ENCODE assay signal across 20 cellular contexts in the genomic region with DNA sequence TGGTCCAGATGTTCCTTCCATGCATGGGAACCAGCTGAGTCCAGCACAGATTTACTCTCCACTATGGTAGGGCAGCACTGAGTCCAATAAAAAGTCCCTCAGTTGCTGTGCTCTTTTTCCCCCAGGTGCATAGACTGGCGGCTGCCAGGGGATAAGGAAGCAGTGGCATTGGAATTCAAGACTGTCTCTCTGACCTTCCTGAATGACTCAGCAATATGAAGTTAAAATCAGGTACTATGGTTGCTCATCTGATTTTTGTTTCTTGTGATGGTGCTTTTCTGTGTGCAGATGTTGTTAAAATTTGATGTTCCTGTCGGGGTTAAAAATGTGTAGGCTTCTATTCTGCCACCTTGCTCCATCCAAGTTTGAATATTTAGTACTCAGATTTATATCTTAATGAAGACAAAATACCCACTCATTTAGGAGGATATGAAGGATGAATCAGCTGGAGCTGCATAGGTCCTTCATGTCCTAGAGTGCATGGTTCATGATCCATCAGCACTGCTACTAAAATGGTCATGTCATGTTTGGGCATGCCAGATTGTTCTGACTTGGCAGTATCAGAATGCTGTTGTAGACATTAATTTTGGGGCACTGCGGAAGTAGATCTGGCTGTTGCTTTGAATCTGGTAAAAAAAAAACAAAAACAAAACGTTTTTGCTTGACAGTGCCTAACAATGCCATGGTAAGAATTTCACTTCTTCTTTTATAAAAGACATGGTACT.
DNase-seq lines count a peak whose midpoint lies in the region; ATAC-seq, FAIRE-seq and TF ChIP-seq lines count a peak whose summit lies in the region.
"Had no signal": no experiment of that assay in that cellular context is flagged by ENCODE, and none has a peak within 500 bp of the region (broad histone marks: within the 10 kb centered on the region; RNA-seq: fewer than 3 reads in every experiment).

No MANE protein-coding gene starts in this region.

- H3K79me2 ChIP-seq in HepG2 (ENCODE audit: insufficient read depth, low read length): no peaks in the 10 kb centered on the region

- POLR2A ChIA-PET in HepG2 (lab: Yijun Ruan, JAX): no interaction called here

- H3K27me3 ChIP-seq in HepG2 (ENCODE audit: control insufficient read depth in 1 of 2, insufficient read depth in 2 of 2, low read length in 2 of 2) (no peaks in the 10 kb centered on the region; a peak in 1 of 5 replicates), right lobe of liver (no peaks in the 10 kb centered on the region), esophagus squamous epithelium (no peaks in the 10 kb centered on the region)

- H3K4me1 ChIP-seq in HepG2 (ENCODE audit: insufficient read depth, low read length): no peaks in the 10 kb centered on the region
- H3K4me1 ChIP-seq in right lobe of liver: no peaks in the 10 kb centered on the region
- H3K4me1 ChIP-seq in esophagus squamous epithelium: peaks cover 0 to 38% (median 0%) of the 10 kb centered on the region in 3 donors
- H3K4me1 ChIP-seq: Caco-2 had no signal

- WGBS in HepG2 (ENCODE audit: low lambda C conversion rate): 5% methylated on average over 4 of the region's 4 CpGs
- WGBS in right lobe of liver (ENCODE audit: insufficient coverage, low coverage, low lambda C conversion rate, missing lambda C conversion rate): 47% methylated on average over 4 of the region's 4 CpGs
- 47 to 50% methylated on average over 4 of the region's 4 CpGs for WGBS in esophagus squamous epithelium, 2 donors

- TF ChIP-seq POLR2A in HepG2 (IDR thresholded peaks at IDR 0.05; ENCODE audit: insufficient read depth in 1 of 2, low read depth in 2 of 2, low read length in 2 of 2) (no peak), right lobe of liver (IDR thresholded peaks at IDR 0.05) (no peak), esophagus squamous epithelium (IDR thresholded peaks at IDR 0.05) (no peak)

- no peak overlapping the region for H3K4me2 ChIP-seq in HepG2 (ENCODE audit: low read depth, low read length)

- intact Hi-C loops in HepG2 (cut with micrococcal nuclease; ENCODE audit: unreplicated experiment): no loop called here
- intact Hi-C loops in right lobe of liver (cut with DNase I): no loop called here
- intact Hi-C loops in esophagus squamous epithelium (cut with DNase I): no loop called here

- no peak for DNase-seq in HepG2 (ENCODE audit: low spot score)
- DNase-seq in right lobe of liver: no peak
- DNase-seq in RPMI8226: peak; percentile 74
- DNase-seq in esophagus squamous epithelium (lab: John Stamatoyannopoulos, UW): no peak
- no peak for DNase-seq in GM20000 (ENCODE audit: low spot score)
- no peak for DNase-seq in T-helper 1 cell
- DNase-seq: AML-193, Caco-2, DMS79, GDM1, MM.1S, NCI-H187 treated with DMSO at 0.1 percent for 48 hours, NCI-H524, PC-3, T-cell had no signal

- H3K27ac ChIP-seq in HepG2 (ENCODE audit: extremely low read length, insufficient read depth, low read length): no peak overlapping the region
- H3K27ac ChIP-seq in right lobe of liver: no peak overlapping the region
- H3K27ac ChIP-seq in esophagus squamous epithelium: peak overlapping the region in 3 of 4 donors; percentile 10 to 47 (median 25)
- H3K27ac ChIP-seq: SK-N-MC had no signal

- no peak for ATAC-seq in HepG2
- no peak for ATAC-seq in right lobe of liver
- ATAC-seq in GM19397 (IDR thresholded peaks at IDR 0.05; ENCODE audit: unreplicated experiment): no peak
- no peak for ATAC-seq in HG02981 (IDR thresholded peaks at IDR 0.05; ENCODE audit: unreplicated experiment)
- ATAC-seq: PC-3, Right ventricle myocardium inferior, T-cell had no signal

- H4K20me1 ChIP-seq in HepG2 (ENCODE audit: insufficient read depth, low read length): no peaks in the 10 kb centered on the region

- TF ChIP-seq EP300 in HepG2 (IDR thresholded peaks at IDR 0.05; ENCODE audit: low read depth in 2 of 2, low read length in 2 of 2): no peak
- TF ChIP-seq EP300 in HepG2 (CRISPR knock-in tag; IDR thresholded peaks at IDR 0.05; ENCODE audit: borderline replicate concordance): no peak

- H3K4me3 ChIP-seq in HepG2 (replicated peaks in 1 of 3; ENCODE audit: insufficient read depth in 1 of 3, low read depth in 2 of 3, low read length in 3 of 3) (no peak overlapping the region), right lobe of liver (no peak overlapping the region), esophagus squamous epithelium (no peak overlapping the region)
- H3K4me3 ChIP-seq: SK-N-MC had no signal

- no peak overlapping the region for H2AFZ ChIP-seq in HepG2 (ENCODE audit: low read length)

- no peak for TF ChIP-seq RAD21 in HepG2 (CRISPR knock-in tag; IDR thresholded peaks at IDR 0.05)

- H3K9me3 ChIP-seq in HepG2 (ENCODE audit: low read length) (no peaks in the 10 kb centered on the region), right lobe of liver (no peaks in the 10 kb centered on the region), esophagus squamous epithelium (no peaks in the 10 kb centered on the region)
- H3K9me3 ChIP-seq: Caco-2 had no signal

- H3K36me3 ChIP-seq in HepG2 (replicated peaks in 1 of 2; ENCODE audit: control insufficient read depth in 1 of 2, insufficient read depth in 2 of 2, low read length in 2 of 2) (no peaks in the 10 kb centered on the region), right lobe of liver (no peaks in the 10 kb centered on the region), esophagus squamous epithelium (no peaks in the 10 kb centered on the region)

- in situ Hi-C loops in HepG2 (cut with HindIII; ENCODE audit: extremely low pct_ligation_motif_present, low pct_unique_long_range_greater_than_20kb): no loop called here

- H3K9ac ChIP-seq in HepG2 (ENCODE audit: insufficient read depth, low read depth, low read length): no peak overlapping the region

- no TSS peak for BruUV-seq in HepG2 (replicated peaks; lab: Mats Ljungman, UMichigan)

- CTCF ChIA-PET in HepG2 (lab: Yijun Ruan, JAX; ENCODE audit: low intra/inter-chr PET ratio, low total read pairs): no interaction called here

- FAIRE-seq in HepG2 (lab: Jason Lieb, UNC): no peak
- FAIRE-seq: H54 had no signal

- TF ChIP-seq CTCF in HepG2 (CRISPR knock-in tag; IDR thresholded peaks at IDR 0.05): no peak
- no peak for TF ChIP-seq CTCF in right lobe of liver (IDR thresholded peaks at IDR 0.05)
- no peak for TF ChIP-seq CTCF in esophagus squamous epithelium (IDR thresholded peaks at IDR 0.05)
- no peak for TF ChIP-seq CTCF in GM20000 (IDR thresholded peaks at IDR 0.05; ENCODE audit: extremely low read depth, missing control alignments)

TF ChIP-seq in HepG2, 621 proteins besides CTCF, POLR2A, EP300 and RAD21 (continues in another document):
- TF ChIP-seq ZKSCAN5 (CRISPR knock-in tag; IDR thresholded peaks at IDR 0.05): no peak
- TF ChIP-seq NFE2L2 (IDR thresholded peaks at IDR 0.05; ENCODE audit: low read length): peak; percentile 80
- TF ChIP-seq ZNF776 (CRISPR knock-in tag; IDR thresholded peaks at IDR 0.05): no peak
- TF ChIP-seq ZNF652 (CRISPR knock-in tag; IDR thresholded peaks at IDR 0.05; ENCODE audit: borderline replicate concordance, low read depth): no peak
- no peak for TF ChIP-seq TEAD2 (CRISPR knock-in tag; IDR thresholded peaks at IDR 0.05)
- 0 out of 4 replicates have a peak, but pooled peaks have one; percentile 7 to 18 for TF ChIP-seq MAFK (conservative IDR thresholded peaks at IDR 0.05 in 1 of 2, IDR thresholded peaks at IDR 0.05 in 1 of 2; ENCODE audit: low read length in 2 of 2)
- no peak for TF ChIP-seq ZBTB1 (CRISPR knock-in tag; IDR thresholded peaks at IDR 0.05; ENCODE audit: borderline replicate concordance)

Comparison
In these comparisons a context has a peak if more than half of its experiments do, and no peak if none do; other contexts are left out.
1. H3K27ac ChIP-seq: peak in esophagus squamous epithelium (3 of 4); none in HepG2 (single experiment) and right lobe of liver (0 of 3).